ENCODE assay signal across 1 cellular context in the genomic region with DNA sequence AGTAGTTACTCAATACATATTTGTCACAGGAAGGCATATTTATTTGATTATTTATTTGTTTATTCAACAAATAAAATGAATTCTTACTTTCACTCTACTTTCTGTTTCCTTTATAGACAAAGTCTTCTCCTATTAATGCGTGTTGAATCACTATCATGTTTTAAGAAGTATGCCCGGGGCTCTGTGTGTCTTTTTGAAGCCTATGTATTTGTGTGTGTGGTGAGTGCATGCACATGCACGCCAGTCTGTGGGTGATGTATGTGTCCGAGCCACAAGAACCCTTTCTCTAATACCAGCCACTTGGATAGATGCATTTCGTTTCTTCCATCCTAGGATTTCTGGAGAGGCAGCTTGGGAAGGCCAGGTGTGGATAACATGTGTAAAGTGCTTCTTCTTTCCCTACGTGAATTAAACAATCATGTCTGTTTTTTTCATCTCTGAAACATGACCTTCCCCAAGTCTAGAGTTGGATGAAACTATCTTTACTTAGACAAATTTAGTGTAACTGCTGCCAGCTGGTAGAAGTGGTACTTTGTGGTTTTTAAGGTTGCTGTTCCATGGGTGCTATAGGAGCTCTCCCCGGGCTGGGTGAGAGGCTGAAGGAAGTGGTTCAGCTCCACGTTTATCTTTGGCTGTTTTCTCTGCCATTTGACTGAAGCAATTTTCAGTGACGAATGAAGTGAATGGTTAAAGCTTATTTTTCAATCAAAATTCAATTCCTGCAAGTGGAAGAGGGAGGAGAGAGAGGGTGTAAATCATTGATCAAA.
TF ChIP-seq lines count a peak whose summit lies in the region.

No MANE protein-coding gene starts in this region.

TF ChIP-seq in HEK293, 187 proteins besides CTCF, POLR2A, EP300 and RAD21:
- TF ChIP-seq, protein P1, sequence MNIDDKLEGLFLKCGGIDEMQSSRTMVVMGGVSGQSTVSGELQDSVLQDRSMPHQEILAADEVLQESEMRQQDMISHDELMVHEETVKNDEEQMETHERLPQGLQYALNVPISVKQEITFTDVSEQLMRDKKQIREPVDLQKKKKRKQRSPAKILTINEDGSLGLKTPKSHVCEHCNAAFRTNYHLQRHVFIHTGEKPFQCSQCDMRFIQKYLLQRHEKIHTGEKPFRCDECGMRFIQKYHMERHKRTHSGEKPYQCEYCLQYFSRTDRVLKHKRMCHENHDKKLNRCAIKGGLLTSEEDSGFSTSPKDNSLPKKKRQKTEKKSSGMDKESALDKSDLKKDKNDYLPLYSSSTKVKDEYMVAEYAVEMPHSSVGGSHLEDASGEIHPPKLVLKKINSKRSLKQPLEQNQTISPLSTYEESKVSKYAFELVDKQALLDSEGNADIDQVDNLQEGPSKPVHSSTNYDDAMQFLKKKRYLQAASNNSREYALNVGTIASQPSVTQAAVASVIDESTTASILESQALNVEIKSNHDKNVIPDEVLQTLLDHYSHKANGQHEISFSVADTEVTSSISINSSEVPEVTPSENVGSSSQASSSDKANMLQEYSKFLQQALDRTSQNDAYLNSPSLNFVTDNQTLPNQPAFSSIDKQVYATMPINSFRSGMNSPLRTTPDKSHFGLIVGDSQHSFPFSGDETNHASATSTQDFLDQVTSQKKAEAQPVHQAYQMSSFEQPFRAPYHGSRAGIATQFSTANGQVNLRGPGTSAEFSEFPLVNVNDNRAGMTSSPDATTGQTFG (tag by site-specific recombination; IDR thresholded peaks at IDR 0.05; ENCODE audit: borderline replicate concordance), result no peak
- TF ChIP-seq KLF7 (tag by site-specific recombination; IDR thresholded peaks at IDR 0.05; ENCODE audit: borderline replicate concordance), result no peak
- no peak for TF ChIP-seq ZNF777 (tag by site-specific recombination; IDR thresholded peaks at IDR 0.05; ENCODE audit: borderline replicate concordance)
- TF ChIP-seq ZBTB20 (tag by site-specific recombination; IDR thresholded peaks at IDR 0.05), result peak; percentile 65; the same call in 1 of the 2 replicates
- no peak for TF ChIP-seq ZNF398 (tag by site-specific recombination; IDR thresholded peaks at IDR 0.05)
- TF ChIP-seq ZNF521 (tag by site-specific recombination; IDR thresholded peaks at IDR 0.05), result no peak
TF ChIP-seq in HEK293: peak in this region for 1.
